In the genomic region with DNA sequence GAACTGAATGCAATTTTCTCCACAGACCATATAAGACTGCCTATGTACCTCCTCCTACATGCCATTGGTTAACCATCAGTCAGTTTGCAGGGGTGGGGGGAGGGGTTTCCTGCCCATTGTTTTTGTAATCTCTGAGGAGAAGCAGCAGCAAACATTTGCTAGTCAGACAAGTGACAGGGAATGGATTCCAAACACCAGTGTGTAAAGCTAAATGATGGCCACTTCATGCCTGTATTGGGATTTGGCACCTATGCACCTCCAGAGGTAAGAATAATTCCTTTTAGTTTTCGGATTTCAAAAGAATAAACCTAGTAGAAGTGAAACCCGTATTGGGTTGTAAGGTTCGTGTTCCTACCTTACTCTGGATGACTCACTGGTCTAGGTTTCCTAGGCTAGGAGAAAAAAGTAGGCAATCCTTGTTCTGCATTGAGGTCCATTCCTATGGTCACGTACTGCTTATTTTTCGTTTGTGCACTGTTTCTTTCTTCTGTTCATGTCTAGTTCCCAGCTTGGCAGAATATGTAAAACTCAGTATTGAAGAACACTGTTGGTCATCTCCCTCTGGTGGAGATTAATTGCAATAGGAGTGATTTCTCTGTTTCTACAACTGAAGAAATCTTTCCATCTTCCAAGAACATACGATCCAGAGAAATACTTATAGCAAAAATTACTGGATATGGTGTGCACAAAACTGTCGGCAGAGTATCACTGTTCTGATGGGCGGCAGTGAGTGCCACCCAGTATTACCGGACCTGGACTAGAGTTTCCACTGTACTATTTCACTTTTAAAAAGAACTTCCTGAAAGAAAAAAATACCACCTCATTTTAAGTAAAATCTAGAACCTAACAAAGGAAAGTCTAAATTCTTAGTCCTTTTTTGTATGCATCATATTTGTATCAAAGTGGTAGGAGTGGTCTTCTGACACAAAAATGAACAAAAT, we compare ENCODE assay signal across 1 cellular context.
TF ChIP-seq lines count a peak whose summit lies in the region.

A gene (plus strand): TSS at position 150 of the 941 bp plus-strand sequence. CDS start 31 bp downstream, at position 181.

TF ChIP-seq in H1, 55 proteins besides CTCF, POLR2A, EP300 and RAD21 (continued from another document):
- TF ChIP-seq SRF (IDR thresholded peaks at IDR 0.05; ENCODE audit: low read depth, low read length) (no peak), CBX8 (IDR thresholded peaks at IDR 0.05; ENCODE audit: borderline replicate concordance, low read depth, low read length) (no peak), TAF1 (IDR thresholded peaks at IDR 0.05; ENCODE audit: low read depth, low read length) (peak; percentile 39; the same call in 1 of the 2 replicates), TEAD4 (IDR thresholded peaks at IDR 0.05; ENCODE audit: low read depth, low read length) (no peak), SIRT6 (IDR thresholded peaks at IDR 0.05; ENCODE audit: low read length) (no peak), KDM1A (IDR thresholded peaks at IDR 0.05; ENCODE audit: borderline replicate concordance, low read length) (no peak), TAF7 (optimal IDR thresholded peaks at IDR 0.05; ENCODE audit: borderline replicate concordance, low read depth, low read length) (no peak), SP2 (IDR thresholded peaks at IDR 0.05; ENCODE audit: low read length) (no peak), RFX5 (IDR thresholded peaks at IDR 0.05; ENCODE audit: borderline replicate concordance, low read depth, low read length) (no peak), CHD1 (IDR thresholded peaks at IDR 0.05; ENCODE audit: low read depth, low read length) (no peak), GABPA (IDR thresholded peaks at IDR 0.05; ENCODE audit: borderline replicate concordance, insufficient read depth, low read length) (no peak), JUN (IDR thresholded peaks at IDR 0.05; ENCODE audit: low read depth, low read length) (no peak), BACH1 (IDR thresholded peaks at IDR 0.05; ENCODE audit: low read length) (no peak), NANOG (IDR thresholded peaks at IDR 0.05; ENCODE audit: insufficient read depth, low read depth, low read length, poor library complexity, severe bottlenecking) (no peak), RBBP5 (IDR thresholded peaks at IDR 0.05; ENCODE audit: borderline replicate concordance, low read depth, low read length) (peak; percentile 48; the same call in 1 of the 2 replicates), TBP (IDR thresholded peaks at IDR 0.05; ENCODE audit: low read depth, low read length) (0 out of 2 replicates have a peak, but pooled peaks have one; percentile 27), POU5F1 (IDR thresholded peaks at IDR 0.05; ENCODE audit: low read depth, low read length) (no peak), NRF1 (IDR thresholded peaks at IDR 0.05; ENCODE audit: low read depth, low read length) (no peak), ASH2L (IDR thresholded peaks at IDR 0.05; ENCODE audit: low read length) (peak; percentile 26), SP4 (IDR thresholded peaks at IDR 0.05; ENCODE audit: low read length) (no peak), JUND (IDR thresholded peaks at IDR 0.05; ENCODE audit: low read length) (0 out of 2 replicates have a peak, but pooled peaks have one; percentile 6)
- TF ChIP-seq, protein P1, sequence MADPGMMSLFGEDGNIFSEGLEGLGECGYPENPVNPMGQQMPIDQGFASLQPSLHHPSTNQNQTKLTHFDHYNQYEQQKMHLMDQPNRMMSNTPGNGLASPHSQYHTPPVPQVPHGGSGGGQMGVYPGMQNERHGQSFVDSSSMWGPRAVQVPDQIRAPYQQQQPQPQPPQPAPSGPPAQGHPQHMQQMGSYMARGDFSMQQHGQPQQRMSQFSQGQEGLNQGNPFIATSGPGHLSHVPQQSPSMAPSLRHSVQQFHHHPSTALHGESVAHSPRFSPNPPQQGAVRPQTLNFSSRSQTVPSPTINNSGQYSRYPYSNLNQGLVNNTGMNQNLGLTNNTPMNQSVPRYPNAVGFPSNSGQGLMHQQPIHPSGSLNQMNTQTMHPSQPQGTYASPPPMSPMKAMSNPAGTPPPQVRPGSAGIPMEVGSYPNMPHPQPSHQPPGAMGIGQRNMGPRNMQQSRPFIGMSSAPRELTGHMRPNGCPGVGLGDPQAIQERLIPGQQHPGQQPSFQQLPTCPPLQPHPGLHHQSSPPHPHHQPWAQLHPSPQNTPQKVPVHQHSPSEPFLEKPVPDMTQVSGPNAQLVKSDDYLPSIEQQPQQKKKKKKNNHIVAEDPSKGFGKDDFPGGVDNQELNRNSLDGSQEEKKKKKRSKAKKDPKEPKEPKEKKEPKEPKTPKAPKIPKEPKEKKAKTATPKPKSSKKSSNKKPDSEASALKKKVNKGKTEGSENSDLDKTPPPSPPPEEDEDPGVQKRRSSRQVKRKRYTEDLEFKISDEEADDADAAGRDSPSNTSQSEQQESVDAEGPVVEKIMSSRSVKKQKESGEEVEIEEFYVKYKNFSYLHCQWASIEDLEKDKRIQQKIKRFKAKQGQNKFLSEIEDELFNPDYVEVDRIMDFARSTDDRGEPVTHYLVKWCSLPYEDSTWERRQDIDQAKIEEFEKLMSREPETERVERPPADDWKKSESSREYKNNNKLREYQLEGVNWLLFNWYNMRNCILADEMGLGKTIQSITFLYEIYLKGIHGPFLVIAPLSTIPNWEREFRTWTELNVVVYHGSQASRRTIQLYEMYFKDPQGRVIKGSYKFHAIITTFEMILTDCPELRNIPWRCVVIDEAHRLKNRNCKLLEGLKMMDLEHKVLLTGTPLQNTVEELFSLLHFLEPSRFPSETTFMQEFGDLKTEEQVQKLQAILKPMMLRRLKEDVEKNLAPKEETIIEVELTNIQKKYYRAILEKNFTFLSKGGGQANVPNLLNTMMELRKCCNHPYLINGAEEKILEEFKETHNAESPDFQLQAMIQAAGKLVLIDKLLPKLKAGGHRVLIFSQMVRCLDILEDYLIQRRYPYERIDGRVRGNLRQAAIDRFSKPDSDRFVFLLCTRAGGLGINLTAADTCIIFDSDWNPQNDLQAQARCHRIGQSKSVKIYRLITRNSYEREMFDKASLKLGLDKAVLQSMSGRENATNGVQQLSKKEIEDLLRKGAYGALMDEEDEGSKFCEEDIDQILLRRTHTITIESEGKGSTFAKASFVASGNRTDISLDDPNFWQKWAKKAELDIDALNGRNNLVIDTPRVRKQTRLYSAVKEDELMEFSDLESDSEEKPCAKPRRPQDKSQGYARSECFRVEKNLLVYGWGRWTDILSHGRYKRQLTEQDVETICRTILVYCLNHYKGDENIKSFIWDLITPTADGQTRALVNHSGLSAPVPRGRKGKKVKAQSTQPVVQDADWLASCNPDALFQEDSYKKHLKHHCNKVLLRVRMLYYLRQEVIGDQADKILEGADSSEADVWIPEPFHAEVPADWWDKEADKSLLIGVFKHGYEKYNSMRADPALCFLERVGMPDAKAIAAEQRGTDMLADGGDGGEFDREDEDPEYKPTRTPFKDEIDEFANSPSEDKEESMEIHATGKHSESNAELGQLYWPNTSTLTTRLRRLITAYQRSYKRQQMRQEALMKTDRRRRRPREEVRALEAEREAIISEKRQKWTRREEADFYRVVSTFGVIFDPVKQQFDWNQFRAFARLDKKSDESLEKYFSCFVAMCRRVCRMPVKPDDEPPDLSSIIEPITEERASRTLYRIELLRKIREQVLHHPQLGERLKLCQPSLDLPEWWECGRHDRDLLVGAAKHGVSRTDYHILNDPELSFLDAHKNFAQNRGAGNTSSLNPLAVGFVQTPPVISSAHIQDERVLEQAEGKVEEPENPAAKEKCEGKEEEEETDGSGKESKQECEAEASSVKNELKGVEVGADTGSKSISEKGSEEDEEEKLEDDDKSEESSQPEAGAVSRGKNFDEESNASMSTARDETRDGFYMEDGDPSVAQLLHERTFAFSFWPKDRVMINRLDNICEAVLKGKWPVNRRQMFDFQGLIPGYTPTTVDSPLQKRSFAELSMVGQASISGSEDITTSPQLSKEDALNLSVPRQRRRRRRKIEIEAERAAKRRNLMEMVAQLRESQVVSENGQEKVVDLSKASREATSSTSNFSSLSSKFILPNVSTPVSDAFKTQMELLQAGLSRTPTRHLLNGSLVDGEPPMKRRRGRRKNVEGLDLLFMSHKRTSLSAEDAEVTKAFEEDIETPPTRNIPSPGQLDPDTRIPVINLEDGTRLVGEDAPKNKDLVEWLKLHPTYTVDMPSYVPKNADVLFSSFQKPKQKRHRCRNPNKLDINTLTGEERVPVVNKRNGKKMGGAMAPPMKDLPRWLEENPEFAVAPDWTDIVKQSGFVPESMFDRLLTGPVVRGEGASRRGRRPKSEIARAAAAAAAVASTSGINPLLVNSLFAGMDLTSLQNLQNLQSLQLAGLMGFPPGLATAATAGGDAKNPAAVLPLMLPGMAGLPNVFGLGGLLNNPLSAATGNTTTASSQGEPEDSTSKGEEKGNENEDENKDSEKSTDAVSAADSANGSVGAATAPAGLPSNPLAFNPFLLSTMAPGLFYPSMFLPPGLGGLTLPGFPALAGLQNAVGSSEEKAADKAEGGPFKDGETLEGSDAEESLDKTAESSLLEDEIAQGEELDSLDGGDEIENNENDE (IDR thresholded peaks at IDR 0.05; ENCODE audit: insufficient replicate concordance, low read length), result no peak
- TF ChIP-seq, protein P2, sequence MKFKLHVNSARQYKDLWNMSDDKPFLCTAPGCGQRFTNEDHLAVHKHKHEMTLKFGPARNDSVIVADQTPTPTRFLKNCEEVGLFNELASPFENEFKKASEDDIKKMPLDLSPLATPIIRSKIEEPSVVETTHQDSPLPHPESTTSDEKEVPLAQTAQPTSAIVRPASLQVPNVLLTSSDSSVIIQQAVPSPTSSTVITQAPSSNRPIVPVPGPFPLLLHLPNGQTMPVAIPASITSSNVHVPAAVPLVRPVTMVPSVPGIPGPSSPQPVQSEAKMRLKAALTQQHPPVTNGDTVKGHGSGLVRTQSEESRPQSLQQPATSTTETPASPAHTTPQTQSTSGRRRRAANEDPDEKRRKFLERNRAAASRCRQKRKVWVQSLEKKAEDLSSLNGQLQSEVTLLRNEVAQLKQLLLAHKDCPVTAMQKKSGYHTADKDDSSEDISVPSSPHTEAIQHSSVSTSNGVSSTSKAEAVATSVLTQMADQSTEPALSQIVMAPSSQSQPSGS (IDR thresholded peaks at IDR 0.05; ENCODE audit: low read length), result no peak
